19 cellular contexts compared by ENCODE assay signal in genomic region chr1:228527596-228527995, GRCh38.
"Had no signal": no experiment of that assay in that cellular context is flagged by ENCODE, and none has a peak within 500 bp of the region (broad histone marks: within the 10 kb centered on the region; RNA-seq: fewer than 3 reads in every experiment).

No MANE protein-coding gene starts in this region.

- DNase-seq: activated CD4-positive, alpha-beta T cell treated with anti-CD3 and anti-CD28 coated beads, Interleukin-2, amount 50 U/mL, for 1 hour; activated naive CD4-positive, alpha-beta T cell; activated naive CD8-positive, alpha-beta T cell treated with anti-CD3 and anti-CD28 coated beads, Interleukin-2, amount 10 ng/mL, durations not matched to agents 7 days and 5 days; anterior cingulate cortex; brain microvascular endothelial cell; effector memory CD4-positive, alpha-beta T cell; foreskin fibroblast; hypothalamus; kidney; left lung; occipital lobe; right lobe of liver; stimulated activated CD4-positive, alpha-beta T cell treated with anti-CD3 and anti-CD28 coated beads, Interleukin-1b, Interleukin-23, amount 100 ng/mL, for 48 hours; stimulated activated naive CD8-positive, alpha-beta T cell treated with anti-CD3 and anti-CD28 coated beads, Interleukin-15, amount 100 ng/mL, for 72 hours; T-helper 2 cell; upper lobe of left lung had no signal

- H3K27me3 ChIP-seq: brain microvascular endothelial cell, right lobe of liver, upper lobe of left lung had no signal

- H3K4me3 ChIP-seq: left lung, right lobe of liver, upper lobe of left lung had no signal

- H3K4me1 ChIP-seq: left lung, right lobe of liver, upper lobe of left lung had no signal

- H3K9me3 ChIP-seq: left lung, right lobe of liver, upper lobe of left lung had no signal

- H3K4me3 Mint-ChIP-seq: activated naive CD8-positive, alpha-beta T cell treated with anti-CD3 and anti-CD28 coated beads, Interleukin-2, amount 10 ng/mL, durations not matched to agents 7 days and 5 days; dendritic cell treated with granulocyte-macrophage colony-stimulating factor and Interleukin-4, amounts not matched to agents 40 ng/mL and 50 ng/mL, for 4 days; nephron; stimulated activated naive CD8-positive, alpha-beta T cell treated with anti-CD3 and anti-CD28 coated beads, Interleukin-15, amount 100 ng/mL, for 72 hours had no signal

- ATAC-seq: left lung; right lobe of liver; stimulated activated naive CD8-positive, alpha-beta T cell treated with anti-CD3 and anti-CD28 coated beads, Interleukin-15, amount 100 ng/mL, for 72 hours had no signal

- H3K36me3 Mint-ChIP-seq: activated naive CD8-positive, alpha-beta T cell treated with anti-CD3 and anti-CD28 coated beads, Interleukin-2, amount 10 ng/mL, durations not matched to agents 7 days and 5 days had no signal

- H3K27ac ChIP-seq: brain microvascular endothelial cell, left lung, right lobe of liver, upper lobe of left lung had no signal

- H3K27ac Mint-ChIP-seq: activated naive CD8-positive, alpha-beta T cell treated with anti-CD3 and anti-CD28 coated beads, Interleukin-2, amount 10 ng/mL, durations not matched to agents 7 days and 5 days; dendritic cell treated with granulocyte-macrophage colony-stimulating factor and Interleukin-4, amounts not matched to agents 40 ng/mL and 50 ng/mL, for 4 days; nephron; progenitor cell of endocrine pancreas; stimulated activated naive CD8-positive, alpha-beta T cell treated with anti-CD3 and anti-CD28 coated beads, Interleukin-15, amount 100 ng/mL, for 72 hours had no signal

- H3K36me3 ChIP-seq: brain microvascular endothelial cell, left lung, right lobe of liver, upper lobe of left lung had no signal

- H3K9me3 Mint-ChIP-seq: dendritic cell treated with granulocyte-macrophage colony-stimulating factor and Interleukin-4, amounts not matched to agents 40 ng/mL and 50 ng/mL, for 4 days had no signal

- H3K4me1 Mint-ChIP-seq: activated naive CD8-positive, alpha-beta T cell treated with anti-CD3 and anti-CD28 coated beads, Interleukin-2, amount 10 ng/mL, durations not matched to agents 7 days and 5 days; nephron; stimulated activated naive CD8-positive, alpha-beta T cell treated with anti-CD3 and anti-CD28 coated beads, Interleukin-15, amount 100 ng/mL, for 72 hours had no signal
